In genomic region chr12:16359512-16360491, GRCh38 we compare ENCODE assay signal across 7 cellular contexts. TPM values are rescaled to one million over a fixed set of nuclear protein-coding genes. Genes with fewer than 3 reads are reported as not detected.
DNase-seq lines count a peak whose midpoint lies in the region; ATAC-seq, FAIRE-seq and TF ChIP-seq lines count a peak whose summit lies in the region.

No MANE protein-coding gene starts in this region.

- H3K27me3 ChIP-seq in DND-41 (ENCODE audit: insufficient read depth, low read length, poor library complexity): no peaks in the 10 kb centered on the region
- no peaks in the 10 kb centered on the region for H3K27me3 ChIP-seq in Panc1 (ENCODE audit: control insufficient read depth, insufficient read depth, low read length)
- no peaks in the 10 kb centered on the region for H3K27me3 ChIP-seq in esophagus squamous epithelium
- H3K27me3 ChIP-seq in trophoblast cell (ENCODE audit: insufficient read depth, low read length): no peaks in the 10 kb centered on the region

- POLR2A ChIA-PET in Panc1 (lab: Charles Lee): no interaction called here

- H2AK5ac ChIP-seq in trophoblast cell (ENCODE audit: low read length): no peak overlapping the region

- H4K12ac ChIP-seq in trophoblast cell (ENCODE audit: low read depth, low read length): no peak overlapping the region

- H3K36me3 ChIP-seq in DND-41 (ENCODE audit: insufficient read depth, low read length): no peaks in the 10 kb centered on the region
- no peaks in the 10 kb centered on the region for H3K36me3 ChIP-seq in Panc1 (ENCODE audit: control insufficient read depth, insufficient read depth, low read length)
- peaks cover 0 to 97% (median 0%) of the 10 kb centered on the region in 3 donors for H3K36me3 ChIP-seq in esophagus squamous epithelium
- H3K36me3 ChIP-seq in trophoblast cell (ENCODE audit: control insufficient read depth in 1 of 2, insufficient read depth in 2 of 2, low read length in 2 of 2): peaks cover 11 to 14% of the 10 kb centered on the region in 2 experiments

- WGBS in esophagus squamous epithelium, 2 donors: 73 to 81% methylated on average over 20 of the region's 20 CpGs
- WGBS in trophoblast cell (ENCODE audit: extremely low coverage, insufficient coverage, insufficient read length): no CpG with 5 or more reads among the region's 20 CpGs

- H4K91ac ChIP-seq in trophoblast cell (ENCODE audit: low read depth, low read length): no peak overlapping the region

- H3K4ac ChIP-seq in trophoblast cell (ENCODE audit: low read depth, low read length): no peak overlapping the region

- no peaks in the 10 kb centered on the region for H3K79me1 ChIP-seq in trophoblast cell (ENCODE audit: low read length)

- CTCF ChIA-PET in Panc1 (lab: Charles Lee): interaction anchor here (0.7 kb wide), 1 partner anchor 194 kb away, joined by 4 read pairs; no protein-coding TSS in a partner anchor

- H3K4me3 ChIP-seq in DND-41 (ENCODE audit: low read depth in 1 of 2, low read length in 2 of 2): no peak overlapping the region
- no peak overlapping the region for H3K4me3 ChIP-seq in Panc1 (ENCODE audit: low read depth in 2 of 2, low read length in 2 of 2)
- H3K4me3 ChIP-seq in esophagus squamous epithelium: no peak overlapping the region
- H3K4me3 ChIP-seq in trophoblast cell (ENCODE audit: low read depth, low read length): no peak overlapping the region

- DNase-seq in DND-41 (peak; percentile 53), H54 (ENCODE audit: insufficient read length, low spot score) (no peak), Panc1 (ENCODE audit: low read depth, low spot score) (no peak), esophagus squamous epithelium (lab: John Stamatoyannopoulos, UW) (no peak), trophoblast cell (peak; percentile 63 to 84)

- FAIRE-seq in H54 (lab: Jason Lieb, UNC): peak; percentile 36

- H2BK5ac ChIP-seq in trophoblast cell (ENCODE audit: low read depth, low read length, poor library complexity): no peak overlapping the region

- no peak overlapping the region for H3K27ac ChIP-seq in DND-41 (ENCODE audit: low read length)
- H3K27ac ChIP-seq in Panc1 (ENCODE audit: low read length): no peak overlapping the region
- no peak overlapping the region for H3K27ac ChIP-seq in esophagus squamous epithelium
- no peak overlapping the region for H3K27ac ChIP-seq in trophoblast cell (ENCODE audit: low read depth, low read length)

- no peaks in the 10 kb centered on the region for H4K20me1 ChIP-seq in DND-41 (ENCODE audit: insufficient read depth, low read length)

- no TSS peak for BruUV-seq in Panc1 (replicated peaks; lab: Mats Ljungman, UMichigan)

- peak; percentile 84 for TF ChIP-seq CTCF in DND-41 (IDR thresholded peaks at IDR 0.05; ENCODE audit: borderline replicate concordance, extremely low read depth, low read length, poor library complexity, severe bottlenecking)
- peak; percentile 82 for TF ChIP-seq CTCF in Panc1 (IDR thresholded peaks at IDR 0.05)
- TF ChIP-seq CTCF in esophagus squamous epithelium (IDR thresholded peaks at IDR 0.05): peak in 5 of 6 experiments; percentile 40 to 71 (median 54)

- no peak overlapping the region for H4K8ac ChIP-seq in trophoblast cell (ENCODE audit: low read depth, low read length)

- no peaks in the 10 kb centered on the region for H3K4me1 ChIP-seq in DND-41 (ENCODE audit: insufficient read depth, low read length)
- no peaks in the 10 kb centered on the region for H3K4me1 ChIP-seq in Panc1 (ENCODE audit: control insufficient read depth, insufficient read depth, low read length)
- no peaks in the 10 kb centered on the region for H3K4me1 ChIP-seq in esophagus squamous epithelium
- H3K4me1 ChIP-seq in trophoblast cell (ENCODE audit: control insufficient read depth in 1 of 2, insufficient read depth in 2 of 2, low read length in 2 of 2): no peaks in the 10 kb centered on the region

- H3K23ac ChIP-seq in trophoblast cell (ENCODE audit: low read length): no peak overlapping the region

- no peak overlapping the region for H2BK120ac ChIP-seq in trophoblast cell (ENCODE audit: insufficient read depth, low read length, poor library complexity)

- no peak overlapping the region for H3K18ac ChIP-seq in trophoblast cell (ENCODE audit: low read length)

- H3K4me2 ChIP-seq in DND-41 (ENCODE audit: insufficient read depth, low read length) (no peak overlapping the region), trophoblast cell (ENCODE audit: low read length) (no peak overlapping the region)

- no peaks in the 10 kb centered on the region for H3K9me3 ChIP-seq in DND-41 (ENCODE audit: insufficient read depth, low read length, severe bottlenecking)
- no peaks in the 10 kb centered on the region for H3K9me3 ChIP-seq in Panc1 (ENCODE audit: control insufficient read depth, insufficient read depth, low read depth, low read length)
- H3K9me3 ChIP-seq in esophagus squamous epithelium: no peaks in the 10 kb centered on the region
- no peaks in the 10 kb centered on the region for H3K9me3 ChIP-seq in trophoblast cell (ENCODE audit: insufficient read depth, low read depth, low read length)

- no peak overlapping the region for H3K14ac ChIP-seq in trophoblast cell (ENCODE audit: low read length)

- intact Hi-C loops in Panc1 (cut with micrococcal nuclease; ENCODE audit: unreplicated experiment) (loop anchor here (5.0 kb wide), 1 partner anchor 193 kb away; no protein-coding TSS in a partner anchor), esophagus squamous epithelium (cut with DNase I) (no loop called here)

- no peak overlapping the region for H3K9ac ChIP-seq in DND-41 (ENCODE audit: low read depth, low read length)
- no peak overlapping the region for H3K9ac ChIP-seq in trophoblast cell (ENCODE audit: low read length)

- peak; percentile 64; the same call in 1 of the 3 replicates for ATAC-seq in DND-41 (ENCODE audit: insufficient read depth, low read depth)
- ATAC-seq in Panc1: no peak
- no peak for ATAC-seq in GM18907 (IDR thresholded peaks at IDR 0.05; ENCODE audit: unreplicated experiment)
- no peak for ATAC-seq in HG03135 (IDR thresholded peaks at IDR 0.05; ENCODE audit: unreplicated experiment)

- H3K79me2 ChIP-seq in DND-41 (ENCODE audit: insufficient read depth, low read length) (no peaks in the 10 kb centered on the region), trophoblast cell (ENCODE audit: control insufficient read depth, insufficient read depth, low read length, poor library complexity) (no peaks in the 10 kb centered on the region)

- in situ Hi-C loops in Panc1 (cut with HindIII; ENCODE audit: low pct_unique_long_range_greater_than_20kb, low sequenced_read_pairs): no loop called here

- H2BK12ac ChIP-seq in trophoblast cell (ENCODE audit: low read length): no peak overlapping the region

- TF ChIP-seq POLR2A in H54 (IDR thresholded peaks at IDR 0.05; ENCODE audit: low read depth, low read length) (no peak), esophagus squamous epithelium (IDR thresholded peaks at IDR 0.05) (no peak)

- H2AFZ ChIP-seq in DND-41 (ENCODE audit: low read depth, low read length) (no peak overlapping the region), trophoblast cell (ENCODE audit: insufficient read depth, low read length, poor library complexity) (no peak overlapping the region)

RNA-seq across cellular contexts. Expression of gene MGST1, which starts 12.4 kb away (rescaled TPM):
- total RNA-seq in Panc1 (2021; ENCODE audit: unreplicated experiment) (8.8 TPM), esophagus squamous epithelium (100 to 1,000 TPM in 3 of 4 donors, 10 to 100 TPM in 1; 84.3 to 205 (median 134) TPM)
- 4.3 TPM for polyA plus RNA-seq in Panc1 (2012; ENCODE audit: insufficient read length)
- 561 and 590 TPM in 2 replicates for polyA plus RNA-seq in trophoblast cell (2013)

Comparison
In these comparisons a context has a peak if more than half of its experiments do, and no peak if none do; other contexts are left out.
1. DNase-seq: peak in DND-41 (single experiment) and trophoblast cell (2 of 2); none in H54 (single experiment), Panc1 (single experiment) and esophagus squamous epithelium (single experiment).
2. Peak in every context shown above with its lines, with median percentiles within 50 percentile points of each other: CTCF ChIP-seq.